In genomic region chr19:37654118-37654517, GRCh38 we compare ENCODE assay signal across 1 cellular context.
TF ChIP-seq lines count a peak whose summit lies in the region.

No MANE protein-coding gene starts in this region.

TF ChIP-seq in K562, 482 proteins besides CTCF, POLR2A, EP300 and RAD21 (continued from another document and continues in another):
- TF ChIP-seq, protein P1, sequence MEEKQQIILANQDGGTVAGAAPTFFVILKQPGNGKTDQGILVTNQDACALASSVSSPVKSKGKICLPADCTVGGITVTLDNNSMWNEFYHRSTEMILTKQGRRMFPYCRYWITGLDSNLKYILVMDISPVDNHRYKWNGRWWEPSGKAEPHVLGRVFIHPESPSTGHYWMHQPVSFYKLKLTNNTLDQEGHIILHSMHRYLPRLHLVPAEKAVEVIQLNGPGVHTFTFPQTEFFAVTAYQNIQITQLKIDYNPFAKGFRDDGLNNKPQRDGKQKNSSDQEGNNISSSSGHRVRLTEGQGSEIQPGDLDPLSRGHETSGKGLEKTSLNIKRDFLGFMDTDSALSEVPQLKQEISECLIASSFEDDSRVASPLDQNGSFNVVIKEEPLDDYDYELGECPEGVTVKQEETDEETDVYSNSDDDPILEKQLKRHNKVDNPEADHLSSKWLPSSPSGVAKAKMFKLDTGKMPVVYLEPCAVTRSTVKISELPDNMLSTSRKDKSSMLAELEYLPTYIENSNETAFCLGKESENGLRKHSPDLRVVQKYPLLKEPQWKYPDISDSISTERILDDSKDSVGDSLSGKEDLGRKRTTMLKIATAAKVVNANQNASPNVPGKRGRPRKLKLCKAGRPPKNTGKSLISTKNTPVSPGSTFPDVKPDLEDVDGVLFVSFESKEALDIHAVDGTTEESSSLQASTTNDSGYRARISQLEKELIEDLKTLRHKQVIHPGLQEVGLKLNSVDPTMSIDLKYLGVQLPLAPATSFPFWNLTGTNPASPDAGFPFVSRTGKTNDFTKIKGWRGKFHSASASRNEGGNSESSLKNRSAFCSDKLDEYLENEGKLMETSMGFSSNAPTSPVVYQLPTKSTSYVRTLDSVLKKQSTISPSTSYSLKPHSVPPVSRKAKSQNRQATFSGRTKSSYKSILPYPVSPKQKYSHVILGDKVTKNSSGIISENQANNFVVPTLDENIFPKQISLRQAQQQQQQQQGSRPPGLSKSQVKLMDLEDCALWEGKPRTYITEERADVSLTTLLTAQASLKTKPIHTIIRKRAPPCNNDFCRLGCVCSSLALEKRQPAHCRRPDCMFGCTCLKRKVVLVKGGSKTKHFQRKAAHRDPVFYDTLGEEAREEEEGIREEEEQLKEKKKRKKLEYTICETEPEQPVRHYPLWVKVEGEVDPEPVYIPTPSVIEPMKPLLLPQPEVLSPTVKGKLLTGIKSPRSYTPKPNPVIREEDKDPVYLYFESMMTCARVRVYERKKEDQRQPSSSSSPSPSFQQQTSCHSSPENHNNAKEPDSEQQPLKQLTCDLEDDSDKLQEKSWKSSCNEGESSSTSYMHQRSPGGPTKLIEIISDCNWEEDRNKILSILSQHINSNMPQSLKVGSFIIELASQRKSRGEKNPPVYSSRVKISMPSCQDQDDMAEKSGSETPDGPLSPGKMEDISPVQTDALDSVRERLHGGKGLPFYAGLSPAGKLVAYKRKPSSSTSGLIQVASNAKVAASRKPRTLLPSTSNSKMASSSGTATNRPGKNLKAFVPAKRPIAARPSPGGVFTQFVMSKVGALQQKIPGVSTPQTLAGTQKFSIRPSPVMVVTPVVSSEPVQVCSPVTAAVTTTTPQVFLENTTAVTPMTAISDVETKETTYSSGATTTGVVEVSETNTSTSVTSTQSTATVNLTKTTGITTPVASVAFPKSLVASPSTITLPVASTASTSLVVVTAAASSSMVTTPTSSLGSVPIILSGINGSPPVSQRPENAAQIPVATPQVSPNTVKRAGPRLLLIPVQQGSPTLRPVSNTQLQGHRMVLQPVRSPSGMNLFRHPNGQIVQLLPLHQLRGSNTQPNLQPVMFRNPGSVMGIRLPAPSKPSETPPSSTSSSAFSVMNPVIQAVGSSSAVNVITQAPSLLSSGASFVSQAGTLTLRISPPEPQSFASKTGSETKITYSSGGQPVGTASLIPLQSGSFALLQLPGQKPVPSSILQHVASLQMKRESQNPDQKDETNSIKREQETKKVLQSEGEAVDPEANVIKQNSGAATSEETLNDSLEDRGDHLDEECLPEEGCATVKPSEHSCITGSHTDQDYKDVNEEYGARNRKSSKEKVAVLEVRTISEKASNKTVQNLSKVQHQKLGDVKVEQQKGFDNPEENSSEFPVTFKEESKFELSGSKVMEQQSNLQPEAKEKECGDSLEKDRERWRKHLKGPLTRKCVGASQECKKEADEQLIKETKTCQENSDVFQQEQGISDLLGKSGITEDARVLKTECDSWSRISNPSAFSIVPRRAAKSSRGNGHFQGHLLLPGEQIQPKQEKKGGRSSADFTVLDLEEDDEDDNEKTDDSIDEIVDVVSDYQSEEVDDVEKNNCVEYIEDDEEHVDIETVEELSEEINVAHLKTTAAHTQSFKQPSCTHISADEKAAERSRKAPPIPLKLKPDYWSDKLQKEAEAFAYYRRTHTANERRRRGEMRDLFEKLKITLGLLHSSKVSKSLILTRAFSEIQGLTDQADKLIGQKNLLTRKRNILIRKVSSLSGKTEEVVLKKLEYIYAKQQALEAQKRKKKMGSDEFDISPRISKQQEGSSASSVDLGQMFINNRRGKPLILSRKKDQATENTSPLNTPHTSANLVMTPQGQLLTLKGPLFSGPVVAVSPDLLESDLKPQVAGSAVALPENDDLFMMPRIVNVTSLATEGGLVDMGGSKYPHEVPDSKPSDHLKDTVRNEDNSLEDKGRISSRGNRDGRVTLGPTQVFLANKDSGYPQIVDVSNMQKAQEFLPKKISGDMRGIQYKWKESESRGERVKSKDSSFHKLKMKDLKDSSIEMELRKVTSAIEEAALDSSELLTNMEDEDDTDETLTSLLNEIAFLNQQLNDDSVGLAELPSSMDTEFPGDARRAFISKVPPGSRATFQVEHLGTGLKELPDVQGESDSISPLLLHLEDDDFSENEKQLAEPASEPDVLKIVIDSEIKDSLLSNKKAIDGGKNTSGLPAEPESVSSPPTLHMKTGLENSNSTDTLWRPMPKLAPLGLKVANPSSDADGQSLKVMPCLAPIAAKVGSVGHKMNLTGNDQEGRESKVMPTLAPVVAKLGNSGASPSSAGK (IDR thresholded peaks at IDR 0.05): 0 out of 2 replicates have a peak, but pooled peaks have one; percentile 24
- TF ChIP-seq CXXC5 (CRISPR knock-in tag; IDR thresholded peaks at IDR 0.05) (no peak), TRIM25 (IDR thresholded peaks at IDR 0.05; ENCODE audit: borderline replicate concordance) (no peak), ZNF224 (CRISPR knock-in tag; IDR thresholded peaks at IDR 0.05) (no peak), CREB3 (tag; conservative IDR thresholded peaks at IDR 0.05; ENCODE audit: low read depth) (no peak), HDAC6 (IDR thresholded peaks at IDR 0.05; ENCODE audit: low read depth, low read length) (no peak), CHD1 (IDR thresholded peaks at IDR 0.05; ENCODE audit: low read length) (no peak), HDAC1 (IDR thresholded peaks at IDR 0.05) (0 out of 4 replicates have a peak, but pooled peaks of 1 of the 2 experiments have one; percentile 17), HOMEZ (CRISPR knock-in tag; IDR thresholded peaks at IDR 0.05) (no peak), YBX1 (IDR thresholded peaks at IDR 0.05) (no peak), TFAP4 (CRISPR knock-in tag; IDR thresholded peaks at IDR 0.05; ENCODE audit: borderline replicate concordance) (no peak), DMBX1 (CRISPR knock-in tag; IDR thresholded peaks at IDR 0.05; ENCODE audit: borderline replicate concordance) (no peak), ZNF507 (tag; conservative IDR thresholded peaks at IDR 0.05) (no peak), ZFP36 (IDR thresholded peaks at IDR 0.05; ENCODE audit: low read depth, low read length, partially characterized antibody) (no peak), CAMTA2 (CRISPR knock-in tag; conservative IDR thresholded peaks at IDR 0.05) (no peak), NR2F6 (CRISPR knock-in tag; IDR thresholded peaks at IDR 0.05) (no peak), RCOR1 (IDR thresholded peaks at IDR 0.05; ENCODE audit: borderline replicate concordance in 1 of 2, low read depth in 2 of 2, low read length in 2 of 2) (peak in 1 of 2 experiments; percentile 40; a peak in 1 of 4 replicates), NCOA4 (IDR thresholded peaks at IDR 0.05; ENCODE audit: partially characterized antibody) (no peak), SMAD3 (CRISPR knock-in tag; conservative IDR thresholded peaks at IDR 0.05) (no peak), CEBPB (tag; IDR thresholded peaks at IDR 0.05) (no peak), CREBBP (IDR thresholded peaks at IDR 0.05; ENCODE audit: low read depth, low read length) (no peak), KDM1A (IDR thresholded peaks at IDR 0.05) (peak; percentile 81 to 84), KLF1 (tag; IDR thresholded peaks at IDR 0.05) (no peak), ZBTB49 (CRISPR knock-in tag; IDR thresholded peaks at IDR 0.05; ENCODE audit: borderline replicate concordance) (no peak), L3MBTL2 (IDR thresholded peaks at IDR 0.05) (no peak), HOXB6 (CRISPR knock-in tag; IDR thresholded peaks at IDR 0.05; ENCODE audit: borderline replicate concordance) (no peak)
- TF ChIP-seq, protein P2, sequence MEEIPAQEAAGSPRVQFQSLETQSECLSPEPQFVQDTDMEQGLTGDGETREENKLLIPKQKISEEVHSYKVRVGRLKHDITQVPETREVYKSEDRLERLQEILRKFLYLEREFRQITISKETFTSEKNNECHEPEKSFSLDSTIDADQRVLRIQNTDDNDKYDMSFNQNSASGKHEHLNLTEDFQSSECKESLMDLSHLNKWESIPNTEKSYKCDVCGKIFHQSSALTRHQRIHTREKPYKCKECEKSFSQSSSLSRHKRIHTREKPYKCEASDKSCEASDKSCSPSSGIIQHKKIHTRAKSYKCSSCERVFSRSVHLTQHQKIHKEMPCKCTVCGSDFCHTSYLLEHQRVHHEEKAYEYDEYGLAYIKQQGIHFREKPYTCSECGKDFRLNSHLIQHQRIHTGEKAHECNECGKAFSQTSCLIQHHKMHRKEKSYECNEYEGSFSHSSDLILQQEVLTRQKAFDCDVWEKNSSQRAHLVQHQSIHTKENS (CRISPR knock-in tag; IDR thresholded peaks at IDR 0.05): no peak
